8 cellular contexts compared by ENCODE assay signal in the genomic region with DNA sequence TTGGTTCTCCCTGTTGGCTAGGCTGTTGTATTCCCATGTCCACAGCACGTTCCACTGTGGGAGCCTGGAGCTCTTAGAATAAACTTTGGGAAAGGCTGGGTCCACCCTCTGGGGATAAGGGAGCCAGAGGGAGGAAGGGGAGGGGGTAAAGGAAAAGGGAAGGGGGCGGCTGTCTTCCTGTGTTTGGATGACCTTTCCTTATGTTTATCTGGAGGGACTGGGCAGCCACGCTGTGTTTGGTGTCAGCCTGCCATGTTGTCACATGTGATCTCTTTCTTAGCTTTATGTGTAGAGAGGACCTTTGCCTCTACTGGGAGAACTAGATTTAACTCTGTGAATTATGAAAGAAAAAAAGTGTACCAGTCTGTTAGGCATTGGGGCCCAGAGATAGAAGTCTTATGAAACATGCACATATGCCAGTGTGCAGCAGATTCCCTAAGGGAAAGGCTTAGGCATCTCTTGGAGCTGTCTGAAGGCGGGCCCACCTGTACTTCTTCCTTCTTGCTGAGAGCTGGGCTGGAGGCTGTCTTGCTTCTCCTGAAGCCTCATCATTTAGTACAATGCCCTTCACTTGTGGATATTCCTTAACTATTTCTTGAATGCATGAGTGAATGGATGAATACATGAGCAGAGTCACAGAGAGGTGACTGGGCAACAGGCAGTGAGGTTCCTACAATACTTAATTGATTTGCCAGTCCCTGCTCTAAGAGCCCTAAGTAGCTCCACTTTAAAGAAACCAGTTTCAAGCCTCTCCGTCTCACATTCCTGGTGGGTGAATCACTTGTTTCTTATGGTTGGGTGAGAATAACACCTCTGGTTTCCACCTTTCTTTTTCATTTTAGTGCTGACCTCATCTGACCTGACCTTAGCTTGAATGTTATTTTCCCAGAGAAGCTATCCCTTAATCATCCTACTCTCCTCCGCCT.
DNase-seq lines count a peak whose midpoint lies in the region; TF ChIP-seq lines count a peak whose summit lies in the region.

No MANE protein-coding gene starts in this region.

- H3K36me3 ChIP-seq in HEK293 (ENCODE audit: control insufficient read depth in 2 of 2, insufficient read depth in 1 of 2, low read length in 2 of 2) (no peaks in the 10 kb centered on the region), hepatocyte (replicated peaks; ENCODE audit: insufficient read depth, low read depth) (no peaks in the 10 kb centered on the region), skeletal muscle satellite cell (ENCODE audit: insufficient read depth, low read length) (no peaks in the 10 kb centered on the region)

- H3K79me2 ChIP-seq in hepatocyte: no peaks in the 10 kb centered on the region

- H3K4me3 ChIP-seq in HEK293 (ENCODE audit: low read depth, low read length) (no peak overlapping the region), hepatocyte (no peak overlapping the region), skeletal muscle satellite cell (ENCODE audit: low read length) (no peak overlapping the region)

- CTCF ChIA-PET in HEK293 (lab: Yijun Ruan, JAX): interaction anchor here (0.5 to 1.3 kb wide), 6 partner anchors 18 to 995 kb away, joined by 3 to 7 read pairs (median 3); no protein-coding TSS in a partner anchor

- H3K27me3 ChIP-seq in hepatocyte: no peaks in the 10 kb centered on the region
- H3K27me3 ChIP-seq in skeletal muscle satellite cell (ENCODE audit: control insufficient read depth, insufficient read depth, low read length): no peaks in the 10 kb centered on the region

- H3K4me1 ChIP-seq in HEK293 (ENCODE audit: control insufficient read depth, insufficient read depth, low read length) (no peaks in the 10 kb centered on the region), hepatocyte (ENCODE audit: insufficient read depth) (peaks cover 19% of the 10 kb centered on the region), skeletal muscle satellite cell (ENCODE audit: control insufficient read depth, insufficient read depth, low read length) (peaks cover 71% of the 10 kb centered on the region)

- H3K27ac ChIP-seq in HEK293 (ENCODE audit: extremely low read depth, low read depth, low read length) (no peak overlapping the region), hepatocyte (peak overlapping the region; percentile 53)

- no peak for TF ChIP-seq CTCF in HEK293 (tag by site-specific recombination; IDR thresholded peaks at IDR 0.05)
- no peak for TF ChIP-seq CTCF in hepatocyte (IDR thresholded peaks at IDR 0.05; ENCODE audit: poor library complexity)

- no peaks in the 10 kb centered on the region for H4K20me1 ChIP-seq in hepatocyte (ENCODE audit: insufficient read depth, poor library complexity, severe bottlenecking)

- POLR2A ChIA-PET in HEK293 (lab: Yijun Ruan, JAX): interaction anchor here (1.2 to 1.5 kb wide), 2 partner anchors 35 to 52 kb away, joined by 3 read pairs; no protein-coding TSS in a partner anchor

- H2AFZ ChIP-seq in hepatocyte: no peak overlapping the region

- no peaks in the 10 kb centered on the region for H3K9me2 ChIP-seq in hepatocyte (replicated peaks; ENCODE audit: insufficient read depth)

- 63% methylated on average over 6 of the region's 6 CpGs for WGBS in hepatocyte (ENCODE audit: low lambda C conversion rate, missing lambda C conversion rate)

- H3K9me3 ChIP-seq in HEK293 (ENCODE audit: control insufficient read depth, insufficient read depth, low read depth, low read length) (no peaks in the 10 kb centered on the region), hepatocyte (ENCODE audit: low read depth) (no peaks in the 10 kb centered on the region), skeletal muscle satellite cell (replicated peaks; ENCODE audit: low read length) (no peaks in the 10 kb centered on the region)

- H3K4me2 ChIP-seq in hepatocyte (no peak overlapping the region), skeletal muscle satellite cell (ENCODE audit: low read length) (peak overlapping the region; percentile 12)

- peak; percentile 63 for DNase-seq in amniotic epithelial cell (ENCODE audit: low read depth)
- DNase-seq in hepatocyte (ENCODE audit: low spot score): peak; percentile 58
- DNase-seq in activated CD8-positive, alpha-beta memory T cell treated with anti-CD3 and anti-CD28 coated beads for 24 hours: no peak
- DNase-seq in NOMO-1 treated with DMSO at 0.1 percent for 48 hours (lab: John Stamatoyannopoulos, UW; ENCODE audit: unreplicated experiment): no peak
- no peak for DNase-seq in activated CD4-positive, CD25-positive, alpha-beta regulatory T cell treated with anti-CD3 and anti-CD28 coated beads, Interleukin-2, amount 50 U/mL, for 72 hours
- no peak for DNase-seq in activated naive CD4-positive, alpha-beta T cell (lab: John Stamatoyannopoulos, UW)

- H3K9ac ChIP-seq in skeletal muscle satellite cell (ENCODE audit: low read depth, low read length): peak overlapping the region; percentile 5

TF ChIP-seq in HEK293, 187 proteins besides CTCF, POLR2A, EP300 and RAD21:
- TF ChIP-seq ZFP69B (tag by site-specific recombination; IDR thresholded peaks at IDR 0.05) (peak; percentile 67; the same call in 1 of the 2 replicates), PRDM1 (tag by site-specific recombination; IDR thresholded peaks at IDR 0.05) (peak; percentile 64; the same call in 1 of the 2 replicates), ZNF366 (tag by site-specific recombination; conservative IDR thresholded peaks at IDR 0.05) (peak; percentile 58; the same call in 1 of the 2 replicates), ZNF692 (tag by site-specific recombination; IDR thresholded peaks at IDR 0.05) (peak; percentile 59; the same call in 1 of the 2 replicates), OSR2 (tag by site-specific recombination; IDR thresholded peaks at IDR 0.05) (no peak)
- TF ChIP-seq, protein P1, sequence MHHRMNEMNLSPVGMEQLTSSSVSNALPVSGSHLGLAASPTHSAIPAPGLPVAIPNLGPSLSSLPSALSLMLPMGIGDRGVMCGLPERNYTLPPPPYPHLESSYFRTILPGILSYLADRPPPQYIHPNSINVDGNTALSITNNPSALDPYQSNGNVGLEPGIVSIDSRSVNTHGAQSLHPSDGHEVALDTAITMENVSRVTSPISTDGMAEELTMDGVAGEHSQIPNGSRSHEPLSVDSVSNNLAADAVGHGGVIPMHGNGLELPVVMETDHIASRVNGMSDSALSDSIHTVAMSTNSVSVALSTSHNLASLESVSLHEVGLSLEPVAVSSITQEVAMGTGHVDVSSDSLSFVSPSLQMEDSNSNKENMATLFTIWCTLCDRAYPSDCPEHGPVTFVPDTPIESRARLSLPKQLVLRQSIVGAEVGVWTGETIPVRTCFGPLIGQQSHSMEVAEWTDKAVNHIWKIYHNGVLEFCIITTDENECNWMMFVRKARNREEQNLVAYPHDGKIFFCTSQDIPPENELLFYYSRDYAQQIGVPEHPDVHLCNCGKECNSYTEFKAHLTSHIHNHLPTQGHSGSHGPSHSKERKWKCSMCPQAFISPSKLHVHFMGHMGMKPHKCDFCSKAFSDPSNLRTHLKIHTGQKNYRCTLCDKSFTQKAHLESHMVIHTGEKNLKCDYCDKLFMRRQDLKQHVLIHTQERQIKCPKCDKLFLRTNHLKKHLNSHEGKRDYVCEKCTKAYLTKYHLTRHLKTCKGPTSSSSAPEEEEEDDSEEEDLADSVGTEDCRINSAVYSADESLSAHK (tag by site-specific recombination; IDR thresholded peaks at IDR 0.05): peak; percentile 21; the same call in 1 of the 2 replicates
TF ChIP-seq in HEK293: peak in this region for 5.

Comparison
In these comparisons a context has a peak if more than half of its experiments do, and no peak if none do; other contexts are left out.
1. DNase-seq: peak in amniotic epithelial cell (single experiment) and hepatocyte (single experiment); none in activated CD8-positive, alpha-beta memory T cell treated with anti-CD3 and anti-CD28 coated beads for 24 hours (single experiment), NOMO-1 treated with DMSO at 0.1 percent for 48 hours (single experiment), activated CD4-positive, CD25-positive, alpha-beta regulatory T cell treated with anti-CD3 and anti-CD28 coated beads, Interleukin-2, amount 50 U/mL, for 72 hours (single experiment) and activated naive CD4-positive, alpha-beta T cell (0 of 4).